13 cellular contexts compared by ENCODE assay signal in genomic region chr10:3478153-3478552, GRCh38.
DNase-seq lines count a peak whose midpoint lies in the region; ATAC-seq and TF ChIP-seq lines count a peak whose summit lies in the region.
"Had no signal": no experiment of that assay in that cellular context is flagged by ENCODE, and none has a peak within 500 bp of the region (broad histone marks: within the 10 kb centered on the region; RNA-seq: fewer than 3 reads in every experiment).

No MANE protein-coding gene starts in this region.

- ATAC-seq in GM19455 (IDR thresholded peaks at IDR 0.05; ENCODE audit: unreplicated experiment) (peak; percentile 74), HG02852 (IDR thresholded peaks at IDR 0.05; ENCODE audit: unreplicated experiment) (peak; percentile 66)

- no peaks in the 10 kb centered on the region for H3K27me3 Mint-ChIP-seq in Calu3 (ENCODE audit: unreplicated experiment)

- no peak overlapping the region for H3K27ac ChIP-seq in Karpas-422 (ENCODE audit: low read length)

- no peaks in the 10 kb centered on the region for H3K9me2 ChIP-seq in Karpas-422 (replicated peaks; ENCODE audit: insufficient read depth, low read length)

- TF ChIP-seq CTCF in Calu3 (IDR thresholded peaks at IDR 0.05; ENCODE audit: unreplicated experiment), result no peak

- H3K4me3 ChIP-seq in Karpas-422 (ENCODE audit: low read length), result no peak overlapping the region

- H3K36me3 ChIP-seq in Karpas-422 (ENCODE audit: insufficient read depth, low read length), result no peaks in the 10 kb centered on the region

- H3K9me3 ChIP-seq in Karpas-422 (ENCODE audit: low read length), result no peaks in the 10 kb centered on the region

- H3K9ac ChIP-seq in Karpas-422 (ENCODE audit: low read length), result no peak overlapping the region

- H2AFZ ChIP-seq in Karpas-422 (ENCODE audit: low read length), result no peak overlapping the region

- H3K9me3 Mint-ChIP-seq in Calu3 (ENCODE audit: low read depth, unreplicated experiment), result no peaks in the 10 kb centered on the region

- peak overlapping the region; percentile 85 for H3K27ac Mint-ChIP-seq in Calu3 (ENCODE audit: unreplicated experiment)

- H3K4me3 Mint-ChIP-seq in Calu3 (ENCODE audit: low read depth, unreplicated experiment), result no peak overlapping the region

- no peaks in the 10 kb centered on the region for H3K27me3 ChIP-seq in Karpas-422 (ENCODE audit: low read length)

- H3K4me1 ChIP-seq in Karpas-422 (ENCODE audit: low read length), result peaks cover 4% of the 10 kb centered on the region; the same call in 1 of the 2 replicates

- H4K20me1 ChIP-seq in Karpas-422 (ENCODE audit: insufficient read depth, low read depth, low read length), result no peaks in the 10 kb centered on the region

- CTCF ChIA-PET in Calu3 (lab: Charles Lee), result no interaction called here

- H3K79me2 ChIP-seq in Karpas-422 (ENCODE audit: low read length), result no peaks in the 10 kb centered on the region

- DNase-seq in Calu3, result no peak
- DNase-seq in MV-4-11 (lab: John Stamatoyannopoulos, UW), result peak; percentile 23
- no peak for DNase-seq in NCI-H1417 treated with DMSO at 0.1 percent for 48 hours (lab: John Stamatoyannopoulos, UW)
- no peak for DNase-seq in iPS-NIHi7 (ENCODE audit: extremely low spot score)
- DNase-seq in Karpas-422, result no peak
- DNase-seq in NCI-H2107 (lab: John Stamatoyannopoulos, UW), result no peak
- DNase-seq: amygdala; effector CD8-positive, alpha-beta T cell; hippocampal formation; NCI-H146; stimulated activated naive CD8-positive, alpha-beta T cell treated with anti-CD3 and anti-CD28 coated beads, Interleukin-15, Interleukin-2, amounts not matched to agents 100 U/mL and 50 U/mL, for 24 hours had no signal

- peaks cover 53% of the 10 kb centered on the region for H3K4me1 Mint-ChIP-seq in Calu3 (ENCODE audit: low read depth, unreplicated experiment)

- H3K36me3 Mint-ChIP-seq in Calu3 (ENCODE audit: insufficient read depth, unreplicated experiment), result peaks cover 11% of the 10 kb centered on the region

- intact Hi-C loops in Calu3 (cut with micrococcal nuclease; ENCODE audit: unreplicated experiment), result loop anchor here (10.0 kb wide), 1 partner anchor 47 kb away; no protein-coding TSS in a partner anchor

- no TSS peak for BruUV-seq in Calu3 (replicated peaks; lab: Mats Ljungman, UMichigan)

- H3K4me2 ChIP-seq in Karpas-422 (ENCODE audit: low read depth, low read length, poor library complexity, severe bottlenecking), result no peak overlapping the region
